In the genomic region with DNA sequence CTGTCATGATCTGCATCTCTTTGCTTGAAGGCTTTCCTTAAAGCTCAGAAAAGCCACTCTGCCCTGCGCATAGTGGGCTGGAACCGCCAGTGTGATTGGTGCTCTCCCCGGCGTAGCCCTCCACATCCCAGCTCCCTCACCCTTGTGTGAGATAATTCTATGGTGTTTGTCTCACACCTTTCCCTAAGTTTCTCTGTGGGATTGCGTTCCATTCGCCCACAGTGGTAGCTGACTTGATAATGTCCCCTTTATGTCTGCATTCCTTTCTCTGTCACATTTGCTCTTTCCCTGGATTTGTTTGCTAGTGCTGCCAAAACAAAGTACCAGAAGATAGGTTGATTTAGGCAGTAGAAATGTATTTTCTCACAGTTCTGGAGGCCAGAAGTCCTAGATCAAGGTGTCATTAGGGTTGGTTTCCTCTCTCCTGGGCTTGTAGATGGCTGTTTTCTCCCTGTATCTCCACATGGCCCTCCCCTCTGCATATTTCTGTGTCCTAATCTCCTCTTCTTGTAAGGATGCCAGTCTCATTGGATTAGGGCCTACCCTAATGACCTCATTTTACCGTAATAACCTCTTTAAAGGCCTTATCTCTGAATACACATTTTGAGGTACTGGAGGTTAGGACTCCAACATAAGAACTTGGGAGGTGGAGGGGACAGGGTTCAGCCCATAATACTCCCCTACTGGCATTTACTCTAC, we compare ENCODE assay signal across 19 cellular contexts. TPM values are rescaled to one million over a fixed set of nuclear protein-coding genes. Genes with fewer than 3 reads are reported as not detected.
DNase-seq lines count a peak whose midpoint lies in the region; ATAC-seq, FAIRE-seq and TF ChIP-seq lines count a peak whose summit lies in the region.
"Had no signal": no experiment of that assay in that cellular context is flagged by ENCODE, and none has a peak within 500 bp of the region (broad histone marks: within the 10 kb centered on the region; RNA-seq: fewer than 3 reads in every experiment).

No MANE protein-coding gene starts in this region.

- peak overlapping the region; percentile 90 for H2AFZ ChIP-seq in HepG2 (ENCODE audit: low read length)
- H2AFZ ChIP-seq: parathyroid adenoma had no signal

- peak overlapping the region; percentile 55 for H3K4me3 Mint-ChIP-seq in T-helper 17 cell

- TF ChIP-seq RAD21 in HepG2 (CRISPR knock-in tag; IDR thresholded peaks at IDR 0.05): no peak

- intact Hi-C loops in HepG2 (cut with micrococcal nuclease; ENCODE audit: unreplicated experiment): no loop called here

- TF ChIP-seq CTCF in HepG2 (CRISPR knock-in tag; IDR thresholded peaks at IDR 0.05) (no peak), upper lobe of left lung (IDR thresholded peaks at IDR 0.05) (no peak)

- H3K4me1 Mint-ChIP-seq in T-helper 17 cell: no peaks in the 10 kb centered on the region

- 15% methylated on average over 7 of the region's 7 CpGs for WGBS in HepG2 (ENCODE audit: low lambda C conversion rate)
- 78 to 84% methylated on average over 7 of the region's 7 CpGs for WGBS in upper lobe of left lung, 2 donors

- no peaks in the 10 kb centered on the region for H4K20me1 ChIP-seq in HepG2 (ENCODE audit: insufficient read depth, low read length)

- no peaks in the 10 kb centered on the region for H3K27me3 ChIP-seq in HepG2 (ENCODE audit: control insufficient read depth in 1 of 2, insufficient read depth in 2 of 2, low read length in 2 of 2)
- no peaks in the 10 kb centered on the region for H3K27me3 ChIP-seq in upper lobe of left lung
- H3K27me3 ChIP-seq: vagina had no signal

- H3K36me3 Mint-ChIP-seq in T-helper 17 cell (ENCODE audit: low read depth): peaks cover 3% of the 10 kb centered on the region

- H3K36me3 ChIP-seq in HepG2 (replicated peaks in 1 of 2; ENCODE audit: control insufficient read depth in 1 of 2, insufficient read depth in 2 of 2, low read length in 2 of 2) (no peaks in the 10 kb centered on the region), upper lobe of left lung (no peaks in the 10 kb centered on the region)
- H3K36me3 ChIP-seq: vagina had no signal

- H3K79me2 ChIP-seq in HepG2 (ENCODE audit: insufficient read depth, low read length): no peaks in the 10 kb centered on the region
- H3K79me2 ChIP-seq: parathyroid adenoma had no signal

- BruUV-seq in HepG2 (replicated peaks; lab: Mats Ljungman, UMichigan): no TSS peak

- no peak for TF ChIP-seq POLR2A in erythroblast (IDR thresholded peaks at IDR 0.05; ENCODE audit: low read length)
- TF ChIP-seq POLR2A in HepG2 (IDR thresholded peaks at IDR 0.05; ENCODE audit: insufficient read depth in 1 of 2, low read depth in 2 of 2, low read length in 2 of 2): no peak
- TF ChIP-seq POLR2A in upper lobe of left lung (IDR thresholded peaks at IDR 0.05): no peak

- no peak overlapping the region for H3K27ac Mint-ChIP-seq in T-helper 17 cell

- TF ChIP-seq EP300 in HepG2 (IDR thresholded peaks at IDR 0.05; ENCODE audit: low read depth in 2 of 2, low read length in 2 of 2) (no peak), HepG2 (CRISPR knock-in tag; IDR thresholded peaks at IDR 0.05; ENCODE audit: borderline replicate concordance) (no peak), upper lobe of left lung (IDR thresholded peaks at IDR 0.05) (peak in 2 of 4 donors; percentile 26 to 56)

- POLR2A ChIA-PET in HepG2 (lab: Yijun Ruan, JAX): interaction anchor here (0.7 to 1.9 kb wide), 5 partner anchors 61 to 163 kb away, joined by 3 to 7 read pairs (median 5); no protein-coding TSS in a partner anchor

- no peak for FAIRE-seq in HepG2 (lab: Jason Lieb, UNC)
- FAIRE-seq: endometrium had no signal

- DNase-seq in T-helper 17 cell: no peak
- DNase-seq in erythroblast (lab: John Stamatoyannopoulos, UW): peak; percentile 85 to 89
- DNase-seq in HepG2 (ENCODE audit: low spot score): peak; percentile 76
- no peak for DNase-seq in upper lobe of left lung
- DNase-seq in T-helper 2 cell: no peak
- no peak for DNase-seq in caudate nucleus (lab: John Stamatoyannopoulos, UW)
- DNase-seq: activated CD4-positive, alpha-beta T cell treated with anti-CD3 and anti-CD28 coated beads for 48 hours; activated CD8-positive, alpha-beta memory T cell treated with anti-CD3 and anti-CD28 coated beads, Interleukin-2, amount 50 U/mL, for 4 hours; activated gamma-delta T cell; foreskin fibroblast; NCI-H1105; NCI-H69; SK-N-SH; stimulated activated CD4-positive, alpha-beta T cell treated with anti-CD3 and anti-CD28 coated beads, Interleukin-4, amount 100 ng/mL, for 1 hour; T1000 had no signal

- H3K4me1 ChIP-seq in HepG2 (ENCODE audit: insufficient read depth, low read length) (peaks cover 35% of the 10 kb centered on the region), upper lobe of left lung (peaks cover 7 to 18% (median 14%) of the 10 kb centered on the region in 4 donors)
- H3K4me1 ChIP-seq: parathyroid adenoma had no signal

- no peak overlapping the region for H3K27ac ChIP-seq in HepG2 (ENCODE audit: extremely low read length, insufficient read depth, low read length)
- peak overlapping the region in 2 of 4 donors; percentile 4 to 23 for H3K27ac ChIP-seq in upper lobe of left lung
- no peak overlapping the region for H3K27ac ChIP-seq in caudate nucleus (ENCODE audit: low read depth, low read length)
- H3K27ac ChIP-seq: parathyroid adenoma, vagina had no signal

- H3K4me3 ChIP-seq in HepG2 (replicated peaks in 1 of 3; ENCODE audit: insufficient read depth in 1 of 3, low read depth in 2 of 3, low read length in 3 of 3): peak overlapping the region in 2 of 3 experiments; percentile 5 to 49; a peak in 3 of 6 replicates
- no peak overlapping the region for H3K4me3 ChIP-seq in upper lobe of left lung
- H3K4me3 ChIP-seq: vagina had no signal

- peak overlapping the region; percentile 82 for H3K4me2 ChIP-seq in HepG2 (ENCODE audit: low read depth, low read length)
- H3K4me2 ChIP-seq: SK-N-SH had no signal

- no peaks in the 10 kb centered on the region for H3K9me3 ChIP-seq in T-helper 17 cell (ENCODE audit: control insufficient read depth, low read length, poor library complexity, severe bottlenecking)
- H3K9me3 ChIP-seq in HepG2 (ENCODE audit: low read length): peaks cover 19% of the 10 kb centered on the region
- H3K9me3 ChIP-seq in upper lobe of left lung: peaks cover 0 to 6% (median 0%) of the 10 kb centered on the region in 4 donors

- CTCF ChIA-PET in HepG2 (lab: Yijun Ruan, JAX; ENCODE audit: low intra/inter-chr PET ratio, low total read pairs): interaction anchor here (1.4 to 3.1 kb wide), 2 partner anchors 150 to 159 kb away, joined by 5 to 50 read pairs; a partner anchor contains a TSS

- H3K27me3 Mint-ChIP-seq in T-helper 17 cell: peaks cover 8% of the 10 kb centered on the region

- in situ Hi-C loops in HepG2 (cut with HindIII; ENCODE audit: extremely low pct_ligation_motif_present, low pct_unique_long_range_greater_than_20kb): no loop called here

- ATAC-seq in T-helper 17 cell (no peak), HepG2 (peak; percentile 85), upper lobe of left lung (ENCODE audit: low FRiP score in 2 of 2) (peak; percentile 47 to 82), GM21515 (IDR thresholded peaks at IDR 0.05; ENCODE audit: unreplicated experiment) (no peak)

- peak overlapping the region; percentile 39 for H3K9ac ChIP-seq in HepG2 (ENCODE audit: insufficient read depth, low read depth, low read length)
- H3K9ac ChIP-seq: parathyroid adenoma, SK-N-SH had no signal

TF ChIP-seq in HepG2, 621 proteins besides CTCF, POLR2A, EP300 and RAD21 (continues in another document):
- peak; percentile 26 for TF ChIP-seq ASH2L (IDR thresholded peaks at IDR 0.05; ENCODE audit: insufficient read length, low read depth, low read length)
- TF ChIP-seq HOXA9 (CRISPR knock-in tag; IDR thresholded peaks at IDR 0.05; ENCODE audit: borderline replicate concordance): no peak
- TF ChIP-seq KDM6A (CRISPR knock-in tag; IDR thresholded peaks at IDR 0.05; ENCODE audit: low read depth): no peak
- TF ChIP-seq, protein P1, sequence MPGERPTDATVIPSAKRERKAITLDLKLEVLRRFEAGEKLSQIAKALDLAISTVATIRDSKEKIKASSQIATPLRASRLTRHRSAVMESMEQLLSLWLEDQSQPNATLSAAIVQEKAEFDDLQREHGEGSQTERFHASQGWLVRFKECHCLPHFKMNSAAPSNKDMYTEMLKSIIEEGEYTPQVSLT (CRISPR knock-in tag; IDR thresholded peaks at IDR 0.05; ENCODE audit: borderline replicate concordance, low read depth): no peak
- TF ChIP-seq ZNF350 (CRISPR knock-in tag; IDR thresholded peaks at IDR 0.05; ENCODE audit: borderline replicate concordance, low read depth): no peak

RNA-seq across cellular contexts. Expression of a gene that starts 7.4 kb away (rescaled TPM):
- total RNA-seq in T-helper 17 cell: 10 to 100 TPM; 16.3 to 23.1 TPM
- total RNA-seq in HepG2 (2016; rRNA removed; fragmentation: Illumina TruSeq; extraction: Trizol): 9.9 and 15.1 TPM in 2 replicates
- total RNA-seq in HepG2 (2016; cell fraction: cytosol; rRNA removed; fragmentation: Illumina TruSeq; extraction: Trizol; ENCODE audit: low read depth): 8.3 and 8.9 TPM in 2 replicates
- 9.2 and 15.1 TPM in 2 replicates for total RNA-seq in HepG2 (2016; cell fraction: insoluble cytoplasmic fraction; rRNA removed; fragmentation: Illumina TruSeq; extraction: Trizol)
- total RNA-seq in HepG2 (2016; cell fraction: membrane; rRNA removed; fragmentation: Illumina TruSeq; extraction: Trizol): 6.2 and 6.3 TPM in 2 replicates
- 24.1 and 32.0 TPM in 2 replicates for total RNA-seq in HepG2 (2016; cell fraction: nucleus; rRNA removed; fragmentation: Illumina TruSeq; extraction: Trizol)
- 13.0 and 16.2 TPM in 2 replicates for polyA plus RNA-seq in HepG2 (2011; rRNA removed)
- polyA plus RNA-seq in HepG2 (2011; cell fraction: cytosol; rRNA removed): 5.4 and 9.6 TPM in 2 replicates
- polyA plus RNA-seq in HepG2 (2011; cell fraction: nucleus; rRNA removed): 17.3 TPM in 2 replicates
- 16.5 and 25.6 TPM in 2 replicates for polyA plus RNA-seq in HepG2 (2012)
- polyA plus RNA-seq in HepG2 (2016; cell fraction: cytosol; fragmentation: Illumina TruSeq; extraction: Trizol; ENCODE audit: low read depth): 0.47 and 0.84 TPM in 2 replicates
- polyA plus RNA-seq in HepG2 (2016; cell fraction: insoluble cytoplasmic fraction; fragmentation: Illumina TruSeq; extraction: Trizol; ENCODE audit: low read depth): 7.1 and 8.1 TPM in 2 replicates
- 1.6 and 2.5 TPM in 2 replicates for polyA plus RNA-seq in HepG2 (2016; cell fraction: membrane; fragmentation: Illumina TruSeq; extraction: Trizol; ENCODE audit: low read depth)
- 33.9 and 34.2 TPM in 2 replicates for polyA plus RNA-seq in HepG2 (2016; cell fraction: nucleus; fragmentation: Illumina TruSeq; extraction: Trizol; ENCODE audit: insufficient read depth, low read depth)
- polyA minus RNA-seq in HepG2 (2011; rRNA and poly(A)+ RNA removed; ENCODE audit: low replicate concordance): 2.3 and 9.3 TPM in 2 replicates
- polyA minus RNA-seq in HepG2 (2011; cell fraction: cytosol; rRNA and poly(A)+ RNA removed): 21.9 and 33.0 TPM in 2 replicates
- 24.2 and 24.7 TPM in 2 replicates for polyA minus RNA-seq in HepG2 (2011; cell fraction: nucleus; rRNA and poly(A)+ RNA removed)
- total RNA-seq in upper lobe of left lung: 10 to 100 TPM; 20.1 to 45.9 (median 23.6) TPM

Comparison
In these comparisons a context has a peak if more than half of its experiments do, and no peak if none do; other contexts are left out.
1. ATAC-seq: peak in HepG2 (single experiment) and upper lobe of left lung (2 of 2); none in T-helper 17 cell (single experiment) and GM21515 (single experiment).
2. DNase-seq: peak in erythroblast (2 of 2) and HepG2 (single experiment); none in T-helper 17 cell (0 of 3), upper lobe of left lung (0 of 2), T-helper 2 cell (0 of 5) and caudate nucleus (0 of 61).
3. H3K4me3 ChIP-seq: peak in HepG2 (2 of 3); none in upper lobe of left lung (0 of 4).